ENCODE assay signal across 9 cellular contexts in genomic region chr3:30793755-30794154, GRCh38.
"Had no signal": no experiment of that assay in that cellular context is flagged by ENCODE, and none has a peak within 500 bp of the region (broad histone marks: within the 10 kb centered on the region; RNA-seq: fewer than 3 reads in every experiment).

No MANE protein-coding gene starts in this region.

- ATAC-seq: GM23338 had no signal

- DNase-seq: H9, HCEC 1CT, HFFc6, KG1 had no signal

- H3K4me3 Mint-ChIP-seq: GM23338, H9, HFFc6, IgD-negative memory B cell had no signal

- FAIRE-seq: H1, H54, HTR-8/SVneo had no signal

- H3K27ac Mint-ChIP-seq: GM23338, H9, HFFc6, IgD-negative memory B cell had no signal

- H2AFZ ChIP-seq: GM23338 had no signal

- H3K9me3 Mint-ChIP-seq: GM23338, H9, HFFc6, IgD-negative memory B cell had no signal

- H3K36me3 Mint-ChIP-seq: IgD-negative memory B cell had no signal

- H3K4me1 Mint-ChIP-seq: GM23338, H9, IgD-negative memory B cell had no signal

- H3K4me3 ChIP-seq: GM23338 had no signal

- H3K4me2 ChIP-seq: GM23338 had no signal
